ENCODE assay signal across 8 cellular contexts in genomic region chr3:141454906-141455602, GRCh38. TPM values are rescaled to one million over a fixed set of nuclear protein-coding genes. Genes with fewer than 3 reads are reported as not detected.
A peak's percentile ranks its signal among the peaks of the same experiment; 100 is the strongest.
DNase-seq lines count a peak whose midpoint lies in the region; ATAC-seq and TF ChIP-seq lines count a peak whose summit lies in the region.

No MANE protein-coding gene starts in this region.

- no peaks in the 10 kb centered on the region for H3K9me3 ChIP-seq in T-helper 17 cell (ENCODE audit: control insufficient read depth, low read length, poor library complexity, severe bottlenecking)
- no peaks in the 10 kb centered on the region for H3K9me3 ChIP-seq in endodermal cell (ENCODE audit: control insufficient read depth, low read length)

- H3K4me3 ChIP-seq in HFF-Myc (replicated peaks; ENCODE audit: low read depth, low read length) (peak overlapping the region; percentile 27), endodermal cell (ENCODE audit: low read length) (no peak overlapping the region)

- 77 to 78% methylated on average over 17 to 20 of the region's 20 CpGs for WGBS in endodermal cell (ENCODE audit: insufficient coverage in 1 of 2, insufficient read length in 1 of 2), 2 experiments

- CTCF ChIA-PET in activated naive CD4-positive, alpha-beta T cell treated with anti-CD3 and anti-CD28 coated beads, Interleukin-2, amount 10 ng/mL, durations not matched to agents 7 days and 5 days (lab: Charles Lee) = interaction anchor here (0.6 to 10.9 kb wide), 26 partner anchors 13 to 223 kb away, joined by 3 to 347 read pairs (median 3); partner anchors contain the start of genes PXYLP1 and ZBTB38

- H3K4me3 Mint-ChIP-seq in activated naive CD4-positive, alpha-beta T cell treated with anti-CD3 and anti-CD28 coated beads, Interleukin-2, amount 10 ng/mL, durations not matched to agents 7 days and 5 days = no peak overlapping the region
- H3K4me3 Mint-ChIP-seq in T-helper 17 cell (no peak overlapping the region), endodermal cell (no peak overlapping the region), mesothelial cell of epicardium (no peak overlapping the region)

- no peaks in the 10 kb centered on the region for H3K27me3 ChIP-seq in endodermal cell (ENCODE audit: control insufficient read depth, insufficient read depth, low read length, poor library complexity, severe bottlenecking)

- H3K9me3 Mint-ChIP-seq in activated naive CD4-positive, alpha-beta T cell treated with anti-CD3 and anti-CD28 coated beads, Interleukin-2, amount 10 ng/mL, durations not matched to agents 7 days and 5 days = no peaks in the 10 kb centered on the region
- H3K9me3 Mint-ChIP-seq in endodermal cell = no peaks in the 10 kb centered on the region
- no peaks in the 10 kb centered on the region for H3K9me3 Mint-ChIP-seq in mesothelial cell of epicardium

- ATAC-seq in T-helper 17 cell (peak; percentile 80), HG02623 (IDR thresholded peaks at IDR 0.05; ENCODE audit: unreplicated experiment) (no peak)

- DNase-seq in activated naive CD4-positive, alpha-beta T cell treated with Interleukin-2 at 50 U/mL for 16 hours = peak; percentile 25
- no peak for DNase-seq in activated naive CD4-positive, alpha-beta T cell treated with anti-CD3 and anti-CD28 coated beads, Interleukin-2, amount 10 ng/mL, durations not matched to agents 7 days and 5 days
- DNase-seq in HFF-Myc (ENCODE audit: extremely low read depth, low read depth) = peak; percentile 76
- peak; percentile 35 to 46 for DNase-seq in NCI-H1930 (lab: John Stamatoyannopoulos, UW)
- no peak for DNase-seq in T-helper 17 cell
- peak; percentile 73 for DNase-seq in endodermal cell
- DNase-seq in mesothelial cell of epicardium (ENCODE audit: low spot score in 2 of 2, unreplicated experiment in 2 of 2) = no peak

- H3K27me3 Mint-ChIP-seq in activated naive CD4-positive, alpha-beta T cell treated with anti-CD3 and anti-CD28 coated beads, Interleukin-2, amount 10 ng/mL, durations not matched to agents 7 days and 5 days = peaks cover 14% of the 10 kb centered on the region
- no peaks in the 10 kb centered on the region for H3K27me3 Mint-ChIP-seq in T-helper 17 cell
- peaks cover 2% of the 10 kb centered on the region for H3K27me3 Mint-ChIP-seq in endodermal cell (ENCODE audit: insufficient read depth)
- H3K27me3 Mint-ChIP-seq in mesothelial cell of epicardium (ENCODE audit: low read depth) = no peaks in the 10 kb centered on the region

- H3K27ac Mint-ChIP-seq in activated naive CD4-positive, alpha-beta T cell treated with anti-CD3 and anti-CD28 coated beads, Interleukin-2, amount 10 ng/mL, durations not matched to agents 7 days and 5 days = no peak overlapping the region
- H3K27ac Mint-ChIP-seq in T-helper 17 cell (no peak overlapping the region), endodermal cell (peak overlapping the region; percentile 89), mesothelial cell of epicardium (no peak overlapping the region)

- H3K36me3 ChIP-seq in endodermal cell (ENCODE audit: control insufficient read depth, insufficient read depth, low read length) = no peaks in the 10 kb centered on the region

- TF ChIP-seq CTCF in HFF-Myc (IDR thresholded peaks at IDR 0.05; ENCODE audit: low read depth, low read length, missing control alignments) = peak; percentile 61
- TF ChIP-seq CTCF in endodermal cell (conservative IDR thresholded peaks at IDR 0.05) = peak; percentile 80
- peak; percentile 43 for TF ChIP-seq CTCF in mesothelial cell of epicardium (IDR thresholded peaks at IDR 0.05; ENCODE audit: unreplicated experiment)

- no peaks in the 10 kb centered on the region for H3K36me3 Mint-ChIP-seq in activated naive CD4-positive, alpha-beta T cell treated with anti-CD3 and anti-CD28 coated beads, Interleukin-2, amount 10 ng/mL, durations not matched to agents 7 days and 5 days
- H3K36me3 Mint-ChIP-seq in T-helper 17 cell (ENCODE audit: low read depth) = no peaks in the 10 kb centered on the region
- no peaks in the 10 kb centered on the region for H3K36me3 Mint-ChIP-seq in endodermal cell (ENCODE audit: low read depth)
- H3K36me3 Mint-ChIP-seq in mesothelial cell of epicardium = no peaks in the 10 kb centered on the region

- H3K4me1 Mint-ChIP-seq in activated naive CD4-positive, alpha-beta T cell treated with anti-CD3 and anti-CD28 coated beads, Interleukin-2, amount 10 ng/mL, durations not matched to agents 7 days and 5 days = peaks cover 8% of the 10 kb centered on the region
- H3K4me1 Mint-ChIP-seq in T-helper 17 cell = peaks cover 11% of the 10 kb centered on the region
- peaks cover 16% of the 10 kb centered on the region for H3K4me1 Mint-ChIP-seq in endodermal cell
- H3K4me1 Mint-ChIP-seq in mesothelial cell of epicardium = peaks cover 27% of the 10 kb centered on the region

- H3K4me1 ChIP-seq in endodermal cell (ENCODE audit: control insufficient read depth, insufficient read depth, low read length) = peaks cover 5% of the 10 kb centered on the region

- H3K9ac ChIP-seq in endodermal cell (ENCODE audit: extremely low read depth, low read length, poor library complexity, severe bottlenecking) = no peak overlapping the region

- H3K27ac ChIP-seq in endodermal cell (ENCODE audit: low read depth, low read length) = no peak overlapping the region

RNA-seq across cellular contexts. Expression of gene RASA2, which starts 31.8 kb away (rescaled TPM):
- 10 to 100 TPM; 56.7 to 57.9 TPM for total RNA-seq in T-helper 17 cell
- 10 to 100 TPM; 20.5 to 25.0 TPM for total RNA-seq in endodermal cell
- 15.8 TPM for polyA plus RNA-seq in endodermal cell (2013, experiment 1 of 2)
- 14.9 TPM for polyA plus RNA-seq in endodermal cell (2013, experiment 2 of 2)
- total RNA-seq in mesothelial cell of epicardium = 14.5 to 15.5 TPM (median 15.5 TPM) in 3 replicates

Comparison
In these comparisons a context has a peak if more than half of its experiments do, and no peak if none do; other contexts are left out.
1. DNase-seq: peak in activated naive CD4-positive, alpha-beta T cell treated with Interleukin-2 at 50 U/mL for 16 hours (single experiment), HFF-Myc (single experiment), NCI-H1930 (2 of 2) and endodermal cell (single experiment); none in activated naive CD4-positive, alpha-beta T cell treated with anti-CD3 and anti-CD28 coated beads, Interleukin-2, amount 10 ng/mL, durations not matched to agents 7 days and 5 days (single experiment), T-helper 17 cell (0 of 3) and mesothelial cell of epicardium (0 of 2).
2. Peak in every context shown above with its lines, with median percentiles within 50 percentile points of each other: CTCF ChIP-seq.